Comparison of ENCODE assay signal across 15 cellular contexts in genomic region chrX:139929876-139930275, GRCh38. TPM values are rescaled to one million over a fixed set of nuclear protein-coding genes. Genes with fewer than 3 reads are reported as not detected.
DNase-seq lines count a peak whose midpoint lies in the region; ATAC-seq and TF ChIP-seq lines count a peak whose summit lies in the region.
"Had no signal": no experiment of that assay in that cellular context is flagged by ENCODE, and none has a peak within 500 bp of the region (broad histone marks: within the 10 kb centered on the region; RNA-seq: fewer than 3 reads in every experiment).

No MANE protein-coding gene starts in this region.

- H2AFZ ChIP-seq in OCI-LY3 (ENCODE audit: low read depth, low read length) (no peak overlapping the region), fibroblast of lung (ENCODE audit: low read length) (no peak overlapping the region)

- H3K27ac Mint-ChIP-seq in activated naive CD4-positive, alpha-beta T cell treated with anti-CD3 and anti-CD28 coated beads, Interleukin-2, amount 50 U/mL, for 24 hours: no peak overlapping the region

- 58 to 64% methylated on average over 5 of the region's 5 CpGs for WGBS in lower leg skin, 2 donors

- H3K27me3 Mint-ChIP-seq in activated naive CD4-positive, alpha-beta T cell treated with anti-CD3 and anti-CD28 coated beads, Interleukin-2, amount 50 U/mL, for 24 hours: no peaks in the 10 kb centered on the region

- no peak for TF ChIP-seq CTCF in OCI-LY3 (IDR thresholded peaks at IDR 0.05; ENCODE audit: low read depth, low read length)
- TF ChIP-seq CTCF in fibroblast of lung (conservative IDR thresholded peaks at IDR 0.05 in 1 of 2, IDR thresholded peaks at IDR 0.05 in 1 of 2; ENCODE audit: low read depth in 1 of 2, low read length in 2 of 2): no peak
- TF ChIP-seq CTCF in GM10266 (IDR thresholded peaks at IDR 0.05; ENCODE audit: control insufficient read depth, insufficient read depth, low read depth, missing control alignments): no peak
- no peak for TF ChIP-seq CTCF in lower leg skin (IDR thresholded peaks at IDR 0.05)

- H3K4me3 Mint-ChIP-seq in activated naive CD4-positive, alpha-beta T cell treated with anti-CD3 and anti-CD28 coated beads, Interleukin-2, amount 50 U/mL, for 24 hours: peak overlapping the region; percentile 82

- H3K36me3 ChIP-seq in OCI-LY3 (replicated peaks; ENCODE audit: low read depth, low read length) (no peaks in the 10 kb centered on the region), fibroblast of lung (ENCODE audit: control insufficient read depth, insufficient read depth, low read length) (no peaks in the 10 kb centered on the region), skeletal muscle satellite cell (ENCODE audit: insufficient read depth, low read length) (no peaks in the 10 kb centered on the region)

- H3K9ac ChIP-seq in OCI-LY3 (ENCODE audit: low read length) (no peak overlapping the region), fibroblast of lung (ENCODE audit: insufficient read depth, low read length) (no peak overlapping the region), skeletal muscle satellite cell (ENCODE audit: low read depth, low read length) (no peak overlapping the region)

- H3K4me3 ChIP-seq in OCI-LY3 (ENCODE audit: low read length): peak overlapping the region; percentile 80; the same call in 1 of the 2 replicates
- peak overlapping the region in 2 of 4 experiments; percentile 14 for H3K4me3 ChIP-seq in fibroblast of lung (replicated peaks in 1 of 4; ENCODE audit: control extremely low read depth in 1 of 4, insufficient read depth in 1 of 4, low read depth in 3 of 4, low read length in 4 of 4)
- H3K4me3 ChIP-seq in skeletal muscle satellite cell (ENCODE audit: low read length): peak overlapping the region; percentile 75
- H3K4me3 ChIP-seq in lower leg skin (ENCODE audit: low read depth, poor library complexity, severe bottlenecking): no peak overlapping the region
- H3K4me3 ChIP-seq: body of pancreas had no signal

- H3K9me3 ChIP-seq in OCI-LY3 (ENCODE audit: insufficient read depth, low read length) (no peaks in the 10 kb centered on the region), fibroblast of lung (ENCODE audit: control insufficient read depth, insufficient read depth, low read depth, low read length) (no peaks in the 10 kb centered on the region), skeletal muscle satellite cell (replicated peaks; ENCODE audit: low read length) (no peaks in the 10 kb centered on the region)
- H3K9me3 ChIP-seq: body of pancreas had no signal

- H3K36me3 Mint-ChIP-seq in activated naive CD4-positive, alpha-beta T cell treated with anti-CD3 and anti-CD28 coated beads, Interleukin-2, amount 50 U/mL, for 24 hours: no peaks in the 10 kb centered on the region

- no peaks in the 10 kb centered on the region for H3K27me3 ChIP-seq in OCI-LY3 (ENCODE audit: low read depth, low read length)
- H3K27me3 ChIP-seq in fibroblast of lung (ENCODE audit: control insufficient read depth, insufficient read depth, low read length): no peaks in the 10 kb centered on the region
- no peaks in the 10 kb centered on the region for H3K27me3 ChIP-seq in skeletal muscle satellite cell (ENCODE audit: control insufficient read depth, insufficient read depth, low read length)
- H3K27me3 ChIP-seq: body of pancreas had no signal

- peaks cover 37% of the 10 kb centered on the region for H4K20me1 ChIP-seq in OCI-LY3 (ENCODE audit: insufficient read depth, low read length)
- no peaks in the 10 kb centered on the region for H4K20me1 ChIP-seq in fibroblast of lung (ENCODE audit: control insufficient read depth, extremely low read depth, insufficient read depth, low read length)

- H3K27ac ChIP-seq in OCI-LY3 (ENCODE audit: low read length): no peak overlapping the region
- no peak overlapping the region for H3K27ac ChIP-seq in fibroblast of lung (ENCODE audit: insufficient read depth, low read length)
- H3K27ac ChIP-seq: body of pancreas had no signal

- H3K79me2 ChIP-seq in OCI-LY3 (ENCODE audit: low read length): peaks cover 68% of the 10 kb centered on the region
- H3K79me2 ChIP-seq in fibroblast of lung (ENCODE audit: control insufficient read depth, insufficient read depth, low read length): peaks cover 43% of the 10 kb centered on the region

- no peaks in the 10 kb centered on the region for H3K9me3 Mint-ChIP-seq in activated naive CD4-positive, alpha-beta T cell treated with anti-CD3 and anti-CD28 coated beads, Interleukin-2, amount 50 U/mL, for 24 hours

- TF ChIP-seq POLR2A in lower leg skin (IDR thresholded peaks at IDR 0.05): no peak

- peaks cover 43% of the 10 kb centered on the region for H3K4me1 Mint-ChIP-seq in activated naive CD4-positive, alpha-beta T cell treated with anti-CD3 and anti-CD28 coated beads, Interleukin-2, amount 50 U/mL, for 24 hours

- no peak for ATAC-seq in GM18502 (IDR thresholded peaks at IDR 0.05; ENCODE audit: poor library complexity, unreplicated experiment)
- ATAC-seq: body of pancreas had no signal

- intact Hi-C loops in lower leg skin (cut with DNase I; ENCODE audit: low total_unique reads): no loop called here

- H3K4me1 ChIP-seq in OCI-LY3 (ENCODE audit: low read length): peaks cover 18% of the 10 kb centered on the region
- no peaks in the 10 kb centered on the region for H3K4me1 ChIP-seq in fibroblast of lung (ENCODE audit: control insufficient read depth, extremely low read depth, insufficient read depth, low read length)
- H3K4me1 ChIP-seq in skeletal muscle satellite cell (ENCODE audit: control insufficient read depth, insufficient read depth, low read length): peaks cover 13% of the 10 kb centered on the region
- H3K4me1 ChIP-seq: body of pancreas had no signal

- H3K4me2 ChIP-seq in OCI-LY3 (ENCODE audit: low read length) (peak overlapping the region; percentile 95), fibroblast of lung (ENCODE audit: extremely low read depth, insufficient read depth, low read length) (peak overlapping the region; percentile 44), skeletal muscle satellite cell (ENCODE audit: low read length) (peak overlapping the region; percentile 77)

- no peak for DNase-seq in activated naive CD4-positive, alpha-beta T cell (lab: John Stamatoyannopoulos, UW)
- DNase-seq in fibroblast of lung (ENCODE audit: low read depth in 2 of 2) (no peak), GM10266 (ENCODE audit: extremely low spot score) (no peak), lower leg skin (ENCODE audit: low spot score in 2 of 2) (no peak)
- DNase-seq: activated CD8-positive, alpha-beta memory T cell treated with anti-CD3 and anti-CD28 coated beads, Interleukin-2, amount 50 U/mL, for 48 hours; body of pancreas; NCI-H187 had no signal

RNA-seq across cellular contexts. Expression of gene ATP11C, which starts 3.0 kb away (rescaled TPM):
- total RNA-seq in fibroblast of lung (56.0 and 68.0 TPM in 2 replicates), lower leg skin (10 to 100 TPM in 3 of 4 donors, 1 to 10 TPM in 1; 9.4 to 17.0 (median 13.5) TPM)
- polyA plus RNA-seq in fibroblast of lung: 34.4 and 47.7 TPM in 2 replicates
- 20.6 and 29.3 TPM in 2 replicates for polyA plus RNA-seq in fibroblast of lung (2012)
- 6.2 and 6.8 TPM in 2 replicates for polyA minus RNA-seq in fibroblast of lung (ENCODE audit: low replicate concordance)
- total RNA-seq in skeletal muscle satellite cell (2012; rRNA removed): 21.4 and 32.7 TPM in 2 replicates

RNA-seq across cellular contexts. Expression of gene CXorf66, which starts 35.4 kb away (rescaled TPM):
- total RNA-seq in fibroblast of lung (not detected in 2 replicates), lower leg skin (not detected)
- polyA plus RNA-seq in fibroblast of lung: not detected in 2 replicates
- not detected in 2 replicates for polyA plus RNA-seq in fibroblast of lung (2012)
- not detected in 2 replicates for polyA minus RNA-seq in fibroblast of lung (ENCODE audit: low replicate concordance)
- total RNA-seq in skeletal muscle satellite cell (2012; rRNA removed): not detected in 2 replicates
- total RNA-seq: body of pancreas, endothelial cell of umbilical vein, HT1080, mononuclear cell, urinary bladder had no signal
- polyA plus RNA-seq: endothelial cell of umbilical vein, urinary bladder had no signal

Comparison
In these comparisons a context has a peak if more than half of its experiments do, and no peak if none do; other contexts are left out.
1. H3K4me2 ChIP-seq: peak in every context shown above with its lines; median percentile 95 in OCI-LY3; 77 in skeletal muscle satellite cell; 44 in fibroblast of lung.